1 cellular context compared by ENCODE assay signal in the genomic region with DNA sequence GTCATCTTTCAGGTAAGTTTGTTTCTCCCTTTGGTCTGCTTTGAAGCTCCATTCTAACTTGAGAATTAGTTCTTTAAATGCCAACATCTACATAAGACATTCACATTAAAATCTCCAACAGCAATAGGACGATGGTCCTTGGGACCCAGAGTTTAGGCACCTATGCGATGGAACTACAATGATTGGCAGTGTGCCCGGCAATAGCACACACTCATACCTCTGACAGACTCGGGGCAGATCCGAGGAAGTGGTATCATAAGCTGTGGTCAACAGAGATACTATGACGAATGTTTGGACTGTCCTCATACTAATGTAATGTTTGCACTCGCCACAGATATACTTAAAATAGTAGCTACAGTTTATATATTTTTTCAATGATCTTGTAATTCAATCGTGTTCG.
TF ChIP-seq lines count a peak whose summit lies in the region.

No MANE protein-coding gene starts in this region.

TF ChIP-seq in WTC11, 78 proteins besides CTCF, POLR2A, EP300 and RAD21 (continued from another document):
- TF ChIP-seq, protein P1, sequence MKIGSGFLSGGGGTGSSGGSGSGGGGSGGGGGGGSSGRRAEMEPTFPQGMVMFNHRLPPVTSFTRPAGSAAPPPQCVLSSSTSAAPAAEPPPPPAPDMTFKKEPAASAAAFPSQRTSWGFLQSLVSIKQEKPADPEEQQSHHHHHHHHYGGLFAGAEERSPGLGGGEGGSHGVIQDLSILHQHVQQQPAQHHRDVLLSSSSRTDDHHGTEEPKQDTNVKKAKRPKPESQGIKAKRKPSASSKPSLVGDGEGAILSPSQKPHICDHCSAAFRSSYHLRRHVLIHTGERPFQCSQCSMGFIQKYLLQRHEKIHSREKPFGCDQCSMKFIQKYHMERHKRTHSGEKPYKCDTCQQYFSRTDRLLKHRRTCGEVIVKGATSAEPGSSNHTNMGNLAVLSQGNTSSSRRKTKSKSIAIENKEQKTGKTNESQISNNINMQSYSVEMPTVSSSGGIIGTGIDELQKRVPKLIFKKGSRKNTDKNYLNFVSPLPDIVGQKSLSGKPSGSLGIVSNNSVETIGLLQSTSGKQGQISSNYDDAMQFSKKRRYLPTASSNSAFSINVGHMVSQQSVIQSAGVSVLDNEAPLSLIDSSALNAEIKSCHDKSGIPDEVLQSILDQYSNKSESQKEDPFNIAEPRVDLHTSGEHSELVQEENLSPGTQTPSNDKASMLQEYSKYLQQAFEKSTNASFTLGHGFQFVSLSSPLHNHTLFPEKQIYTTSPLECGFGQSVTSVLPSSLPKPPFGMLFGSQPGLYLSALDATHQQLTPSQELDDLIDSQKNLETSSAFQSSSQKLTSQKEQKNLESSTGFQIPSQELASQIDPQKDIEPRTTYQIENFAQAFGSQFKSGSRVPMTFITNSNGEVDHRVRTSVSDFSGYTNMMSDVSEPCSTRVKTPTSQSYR (CRISPR knock-in tag; IDR thresholded peaks at IDR 0.05) = no peak
- no peak for TF ChIP-seq USF2 (CRISPR knock-in tag; IDR thresholded peaks at IDR 0.05)
